Comparison of ENCODE assay signal across 12 cellular contexts in the genomic region with DNA sequence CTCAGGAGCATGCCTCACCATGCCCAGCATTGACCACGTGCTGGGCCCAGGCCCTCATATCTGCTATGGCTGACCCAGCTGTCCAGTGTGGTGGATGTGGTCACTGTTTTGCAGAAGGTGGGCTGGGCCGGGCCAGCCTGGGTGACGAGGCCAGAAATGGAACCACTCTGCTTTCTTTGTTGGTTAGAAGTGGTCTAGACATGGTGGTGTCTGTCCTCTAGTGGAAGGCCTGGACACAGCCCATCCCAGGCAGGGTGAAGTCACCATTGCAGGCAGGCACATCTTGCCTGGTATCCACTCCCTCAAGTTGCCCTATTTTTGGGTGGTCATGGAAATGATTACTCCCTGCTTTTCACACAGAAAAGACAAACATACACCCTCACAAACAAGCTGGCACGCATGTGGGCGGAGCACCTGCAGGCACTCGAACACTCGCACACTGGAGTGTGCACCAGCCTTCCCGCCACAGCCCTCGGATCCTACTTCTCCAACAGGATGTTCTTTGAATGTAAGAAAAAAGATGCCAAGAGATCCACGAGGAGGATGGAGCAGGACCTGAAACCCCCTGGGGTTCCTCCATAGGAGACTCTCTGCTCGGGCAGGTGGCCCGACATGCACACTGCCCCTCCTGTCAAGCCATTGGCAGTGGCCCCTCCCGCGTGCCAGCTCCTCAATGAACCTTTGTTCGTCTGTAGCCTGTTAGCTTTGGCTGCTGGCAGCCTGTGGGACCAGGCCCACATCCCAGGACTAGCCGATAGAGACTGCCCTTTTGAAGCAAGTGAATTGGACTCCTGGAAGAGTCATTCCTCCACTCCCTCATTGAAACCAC. TPM values are rescaled to one million over a fixed set of nuclear protein-coding genes. Genes with fewer than 3 reads are reported as not detected.
DNase-seq lines count a peak whose midpoint lies in the region; ATAC-seq and TF ChIP-seq lines count a peak whose summit lies in the region.
"Had no signal": no experiment of that assay in that cellular context is flagged by ENCODE, and none has a peak within 500 bp of the region (broad histone marks: within the 10 kb centered on the region; RNA-seq: fewer than 3 reads in every experiment).

No MANE protein-coding gene starts in this region.

- H3K9ac ChIP-seq in liver (ENCODE audit: low read depth in 1 of 2, low read length in 2 of 2), result peak overlapping the region in 1 of 2 donors; percentile 14

- H3K36me3 ChIP-seq in liver (ENCODE audit: control insufficient read depth in 4 of 4, insufficient read depth in 3 of 4, low read depth in 1 of 4, low read length in 3 of 4), result no peaks in the 10 kb centered on the region

- no peaks in the 10 kb centered on the region for H3K27me3 ChIP-seq in liver (ENCODE audit: control insufficient read depth in 4 of 4, insufficient read depth in 4 of 4, low read length in 3 of 4)

- H3K9me3 Mint-ChIP-seq in mesothelial cell of epicardium, result no peaks in the 10 kb centered on the region
- H3K9me3 Mint-ChIP-seq: nephron had no signal

- peaks cover 18 to 38% (median 25%) of the 10 kb centered on the region in 4 donors for H3K4me1 ChIP-seq in liver (ENCODE audit: control insufficient read depth in 4 of 4, insufficient read depth in 4 of 4, low read length in 3 of 4)

- H3K9me3 ChIP-seq in liver (ENCODE audit: control insufficient read depth in 4 of 4, low read length in 3 of 4), result no peaks in the 10 kb centered on the region

- WGBS in liver, result 45% methylated on average over 16 of the region's 16 CpGs

- peaks cover 3% of the 10 kb centered on the region for H3K4me1 Mint-ChIP-seq in mesothelial cell of epicardium

- DNase-seq in NCI-H146 (lab: John Stamatoyannopoulos, UW) (peak; percentile 7), NCI-H146 treated with DMSO at 0.1 percent for 48 hours (lab: John Stamatoyannopoulos, UW; ENCODE audit: unreplicated experiment) (no peak), caudate nucleus (lab: John Stamatoyannopoulos, UW) (peak in 59 of 61 donors; percentile 40 to 93 (median 79)), mesothelial cell of epicardium (ENCODE audit: low spot score in 2 of 2, unreplicated experiment in 2 of 2) (no peak)
- DNase-seq: activated CD8-positive, alpha-beta memory T cell treated with anti-CD3 and anti-CD28 coated beads, Interleukin-2, amount 10 ng/mL, durations not matched to agents 7 days and 5 days had no signal

- no peak overlapping the region for H3K4me3 ChIP-seq in liver (ENCODE audit: low read depth in 1 of 3, low read length in 3 of 3)
- H3K4me3 ChIP-seq: SK-N-MC had no signal

- no peaks in the 10 kb centered on the region for H3K27me3 Mint-ChIP-seq in mesothelial cell of epicardium (ENCODE audit: low read depth)
- H3K27me3 Mint-ChIP-seq: activated CD8-positive, alpha-beta memory T cell treated with anti-CD3 and anti-CD28 coated beads, Interleukin-2, amount 10 ng/mL, durations not matched to agents 7 days and 5 days had no signal

- H3K36me3 Mint-ChIP-seq in mesothelial cell of epicardium, result peaks cover 2% of the 10 kb centered on the region
- H3K36me3 Mint-ChIP-seq: activated CD8-positive, alpha-beta memory T cell treated with anti-CD3 and anti-CD28 coated beads, Interleukin-2, amount 10 ng/mL, durations not matched to agents 7 days and 5 days had no signal

- H3K4me3 Mint-ChIP-seq in mesothelial cell of epicardium, result no peak overlapping the region
- H3K4me3 Mint-ChIP-seq: activated CD8-positive, alpha-beta memory T cell treated with anti-CD3 and anti-CD28 coated beads, Interleukin-2, amount 10 ng/mL, durations not matched to agents 7 days and 5 days; nephron had no signal

- TF ChIP-seq CTCF in liver (IDR thresholded peaks at IDR 0.05; ENCODE audit: low read depth, low read length, missing input control) (peak; percentile 7), mesothelial cell of epicardium (IDR thresholded peaks at IDR 0.05; ENCODE audit: unreplicated experiment) (no peak)

- peak; percentile 9 to 30 for TF ChIP-seq RAD21 in liver (IDR thresholded peaks at IDR 0.05)

- H3K27ac ChIP-seq in caudate nucleus (ENCODE audit: low read depth, low read length), result peak overlapping the region; percentile 81
- peak overlapping the region; percentile 89 to 91 for H3K27ac ChIP-seq in liver (ENCODE audit: low read depth in 1 of 2, low read length in 2 of 2)
- H3K27ac ChIP-seq in temporal lobe (ENCODE audit: low read depth, low read length), result peak overlapping the region; percentile 95
- H3K27ac ChIP-seq: SK-N-MC had no signal

- ATAC-seq in HG02759 (IDR thresholded peaks at IDR 0.05; ENCODE audit: unreplicated experiment), result no peak
- no peak for ATAC-seq in HG03460 (IDR thresholded peaks at IDR 0.05; ENCODE audit: unreplicated experiment)
- ATAC-seq: activated CD8-positive, alpha-beta memory T cell treated with anti-CD3 and anti-CD28 coated beads, Interleukin-2, amount 10 ng/mL, durations not matched to agents 7 days and 5 days had no signal

- H3K27ac Mint-ChIP-seq in mesothelial cell of epicardium, result no peak overlapping the region
- H3K27ac Mint-ChIP-seq: activated CD8-positive, alpha-beta memory T cell treated with anti-CD3 and anti-CD28 coated beads, Interleukin-2, amount 10 ng/mL, durations not matched to agents 7 days and 5 days had no signal

TF ChIP-seq in liver, 16 proteins besides CTCF, POLR2A, EP300 and RAD21:
- TF ChIP-seq HNF4A (conservative IDR thresholded peaks at IDR 0.05) (peak; percentile 30 to 57), EGR1 (IDR thresholded peaks at IDR 0.05; ENCODE audit: low read depth in 2 of 2) (peak in 1 of 2 donors; percentile 24), RXRA (IDR thresholded peaks at IDR 0.05) (peak; percentile 7 to 63), TAF1 (conservative IDR thresholded peaks at IDR 0.05) (no peak), YY1 (IDR thresholded peaks at IDR 0.05) (peak; percentile 59), SP1 (IDR thresholded peaks at IDR 0.05) (no peak), MAX (IDR thresholded peaks at IDR 0.05) (peak; percentile 60), GABPA (IDR thresholded peaks at IDR 0.05 in 1 of 2, conservative IDR thresholded peaks at IDR 0.05 in 1 of 2) (no peak)
- TF ChIP-seq, protein P1, sequence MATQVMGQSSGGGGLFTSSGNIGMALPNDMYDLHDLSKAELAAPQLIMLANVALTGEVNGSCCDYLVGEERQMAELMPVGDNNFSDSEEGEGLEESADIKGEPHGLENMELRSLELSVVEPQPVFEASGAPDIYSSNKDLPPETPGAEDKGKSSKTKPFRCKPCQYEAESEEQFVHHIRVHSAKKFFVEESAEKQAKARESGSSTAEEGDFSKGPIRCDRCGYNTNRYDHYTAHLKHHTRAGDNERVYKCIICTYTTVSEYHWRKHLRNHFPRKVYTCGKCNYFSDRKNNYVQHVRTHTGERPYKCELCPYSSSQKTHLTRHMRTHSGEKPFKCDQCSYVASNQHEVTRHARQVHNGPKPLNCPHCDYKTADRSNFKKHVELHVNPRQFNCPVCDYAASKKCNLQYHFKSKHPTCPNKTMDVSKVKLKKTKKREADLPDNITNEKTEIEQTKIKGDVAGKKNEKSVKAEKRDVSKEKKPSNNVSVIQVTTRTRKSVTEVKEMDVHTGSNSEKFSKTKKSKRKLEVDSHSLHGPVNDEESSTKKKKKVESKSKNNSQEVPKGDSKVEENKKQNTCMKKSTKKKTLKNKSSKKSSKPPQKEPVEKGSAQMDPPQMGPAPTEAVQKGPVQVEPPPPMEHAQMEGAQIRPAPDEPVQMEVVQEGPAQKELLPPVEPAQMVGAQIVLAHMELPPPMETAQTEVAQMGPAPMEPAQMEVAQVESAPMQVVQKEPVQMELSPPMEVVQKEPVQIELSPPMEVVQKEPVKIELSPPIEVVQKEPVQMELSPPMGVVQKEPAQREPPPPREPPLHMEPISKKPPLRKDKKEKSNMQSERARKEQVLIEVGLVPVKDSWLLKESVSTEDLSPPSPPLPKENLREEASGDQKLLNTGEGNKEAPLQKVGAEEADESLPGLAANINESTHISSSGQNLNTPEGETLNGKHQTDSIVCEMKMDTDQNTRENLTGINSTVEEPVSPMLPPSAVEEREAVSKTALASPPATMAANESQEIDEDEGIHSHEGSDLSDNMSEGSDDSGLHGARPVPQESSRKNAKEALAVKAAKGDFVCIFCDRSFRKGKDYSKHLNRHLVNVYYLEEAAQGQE (IDR thresholded peaks at IDR 0.05), result peak; percentile 20

RNA-seq across cellular contexts. Expression of gene MLXIP, which starts 38.4 kb away (rescaled TPM):
- 10 to 100 TPM; 10.6 to 19.5 TPM for total RNA-seq in liver
- 10 to 100 TPM; 10.6 to 11.4 TPM for polyA plus RNA-seq in liver
- 9.3 TPM for total RNA-seq in temporal lobe
- 65.3 to 67.3 TPM (median 65.7 TPM) in 3 replicates for total RNA-seq in mesothelial cell of epicardium

RNA-seq across cellular contexts. Expression of gene IL31, which starts 57.1 kb away (rescaled TPM):
- total RNA-seq in liver (not detected), temporal lobe (not detected), mesothelial cell of epicardium (not detected in 3 replicates)
- polyA plus RNA-seq in liver, result not detected
- total RNA-seq: A673; activated CD8-positive, alpha-beta memory T cell treated with anti-CD3 and anti-CD28 coated beads, Interleukin-2, amount 10 ng/mL, durations not matched to agents 7 days and 5 days had no signal

Comparison
In these comparisons a context has a peak if more than half of its experiments do, and no peak if none do; other contexts are left out.
1. DNase-seq: peak in NCI-H146 (single experiment) and caudate nucleus (59 of 61); none in NCI-H146 treated with DMSO at 0.1 percent for 48 hours (single experiment) and mesothelial cell of epicardium (0 of 2).
2. Peak in every context shown above with its lines, with median percentiles within 50 percentile points of each other: H3K27ac ChIP-seq.